In genomic region chr9:131623655-131624330, GRCh38 we compare ENCODE assay signal across 16 cellular contexts.
DNase-seq lines count a peak whose midpoint lies in the region; ATAC-seq and TF ChIP-seq lines count a peak whose summit lies in the region.
"Had no signal": no experiment of that assay in that cellular context is flagged by ENCODE, and none has a peak within 500 bp of the region (broad histone marks: within the 10 kb centered on the region; RNA-seq: fewer than 3 reads in every experiment).

No MANE protein-coding gene starts in this region.

- TF ChIP-seq POLR2A in stomach (IDR thresholded peaks at IDR 0.05), result no peak

- H3K27ac ChIP-seq in OCI-LY3 (ENCODE audit: low read length), result peak overlapping the region; percentile 98
- peak overlapping the region; percentile 91 for H3K27ac ChIP-seq in endodermal cell (ENCODE audit: low read depth, low read length)
- H3K27ac ChIP-seq in stomach, result peak overlapping the region in 3 of 5 donors; percentile 29 to 49 (median 46)

- H2AFZ ChIP-seq in OCI-LY3 (ENCODE audit: low read depth, low read length), result no peak overlapping the region

- peaks cover 82% of the 10 kb centered on the region for H3K79me2 ChIP-seq in OCI-LY3 (ENCODE audit: low read length)

- no peaks in the 10 kb centered on the region for H4K20me1 ChIP-seq in OCI-LY3 (ENCODE audit: insufficient read depth, low read length)

- no peak overlapping the region for H3K4me3 Mint-ChIP-seq in natural killer cell
- no peak overlapping the region for H3K4me3 Mint-ChIP-seq in natural killer cell treated with Interleukin-12 subunit alpha and Interleukin-12 subunit beta and Interleukin-15 and Interleukin-18, amount 100 ng/mL, for 72 hours
- H3K4me3 Mint-ChIP-seq in endodermal cell, result no peak overlapping the region
- no peak overlapping the region for H3K4me3 Mint-ChIP-seq in type B pancreatic cell
- H3K4me3 Mint-ChIP-seq: naive thymus-derived CD8-positive, alpha-beta T cell; stimulated activated naive CD8-positive, alpha-beta T cell treated with anti-CD3 and anti-CD28 coated beads, Interleukin-15, amount 100 ng/mL, for 72 hours had no signal

- TF ChIP-seq EP300 in stomach (IDR thresholded peaks at IDR 0.05), result no peak

- peak overlapping the region; percentile 41; the same call in 1 of the 2 replicates for H3K4me2 ChIP-seq in OCI-LY3 (ENCODE audit: low read length)

- intact Hi-C loops in natural killer cell (cut with micrococcal nuclease), result no loop called here
- intact Hi-C loops in stomach (cut with DNase I; ENCODE audit: low total_unique reads), result no loop called here

- H3K4me1 Mint-ChIP-seq in natural killer cell, result peaks cover 34 to 62% of the 10 kb centered on the region in 2 donors
- H3K4me1 Mint-ChIP-seq in natural killer cell treated with Interleukin-12 subunit alpha and Interleukin-12 subunit beta and Interleukin-15 and Interleukin-18, amount 100 ng/mL, for 72 hours (ENCODE audit: low read depth in 2 of 2), result peaks cover 37 to 44% of the 10 kb centered on the region in 2 donors
- H3K4me1 Mint-ChIP-seq in endodermal cell, result peaks cover 4% of the 10 kb centered on the region
- H3K4me1 Mint-ChIP-seq in type B pancreatic cell (ENCODE audit: unreplicated experiment), result peaks cover 25% of the 10 kb centered on the region

- 91 to 98% methylated on average over 12 to 14 of the region's 14 CpGs for WGBS in endodermal cell (ENCODE audit: insufficient coverage in 1 of 2, insufficient read length in 1 of 2), 2 experiments
- WGBS in stomach, 5 donors, result 87 to 97% (median 95%) methylated on average over 12 to 14 of the region's 14 CpGs

- H3K4me3 ChIP-seq in OCI-LY3 (ENCODE audit: low read length) (no peak overlapping the region), endodermal cell (ENCODE audit: low read length) (no peak overlapping the region), stomach (no peak overlapping the region)

- no peaks in the 10 kb centered on the region for H3K36me3 Mint-ChIP-seq in natural killer cell
- H3K36me3 Mint-ChIP-seq in natural killer cell treated with Interleukin-12 subunit alpha and Interleukin-12 subunit beta and Interleukin-15 and Interleukin-18, amount 100 ng/mL, for 72 hours, result peaks cover 2% of the 10 kb centered on the region
- H3K36me3 Mint-ChIP-seq in endodermal cell (ENCODE audit: low read depth), result peaks cover 71% of the 10 kb centered on the region
- H3K36me3 Mint-ChIP-seq in type B pancreatic cell, result peaks cover 18% of the 10 kb centered on the region

- H3K27me3 ChIP-seq in OCI-LY3 (ENCODE audit: low read depth, low read length) (no peaks in the 10 kb centered on the region), endodermal cell (ENCODE audit: control insufficient read depth, insufficient read depth, low read length, poor library complexity, severe bottlenecking) (no peaks in the 10 kb centered on the region), stomach (no peaks in the 10 kb centered on the region)

- DNase-seq in natural killer cell, result no peak
- no peak for DNase-seq in natural killer cell treated with Interleukin-12 subunit alpha and Interleukin-12 subunit beta and Interleukin-15 and Interleukin-18, amount 100 ng/mL, for 72 hours (ENCODE audit: low spot score)
- no peak for DNase-seq in endodermal cell
- no peak for DNase-seq in stomach
- DNase-seq in type B pancreatic cell (ENCODE audit: extremely low spot score, unreplicated experiment), result no peak
- DNase-seq in NCI-H146 treated with DMSO at 0.1 percent for 48 hours (lab: John Stamatoyannopoulos, UW; ENCODE audit: unreplicated experiment), result no peak
- DNase-seq: naive thymus-derived CD8-positive, alpha-beta T cell; NCI-H1436; NCI-H526 treated with DMSO at 0.1 percent for 48 hours; OCI-M1; SIG-M5; stimulated activated CD4-positive, alpha-beta T cell treated with anti-CD3 and anti-CD28 coated beads, Interleukin-1b, Interleukin-23, amount 100 ng/mL, for 48 hours; stimulated activated naive CD8-positive, alpha-beta T cell treated with anti-CD3 and anti-CD28 coated beads, Interleukin-15, amount 100 ng/mL, for 72 hours; trophoblast cell had no signal

- H3K4me1 ChIP-seq in OCI-LY3 (ENCODE audit: low read length) (peaks cover 91% of the 10 kb centered on the region), endodermal cell (ENCODE audit: control insufficient read depth, insufficient read depth, low read length) (no peaks in the 10 kb centered on the region), stomach (peaks cover 0 to 25% (median 0%) of the 10 kb centered on the region in 4 donors)

- H3K27me3 Mint-ChIP-seq in natural killer cell (ENCODE audit: low read depth in 2 of 2), result no peaks in the 10 kb centered on the region
- no peaks in the 10 kb centered on the region for H3K27me3 Mint-ChIP-seq in natural killer cell treated with Interleukin-12 subunit alpha and Interleukin-12 subunit beta and Interleukin-15 and Interleukin-18, amount 100 ng/mL, for 72 hours
- H3K27me3 Mint-ChIP-seq in endodermal cell (ENCODE audit: insufficient read depth), result no peaks in the 10 kb centered on the region
- H3K27me3 Mint-ChIP-seq in type B pancreatic cell, result no peaks in the 10 kb centered on the region
- H3K27me3 Mint-ChIP-seq: naive thymus-derived CD8-positive, alpha-beta T cell; stimulated activated naive CD8-positive, alpha-beta T cell treated with anti-CD3 and anti-CD28 coated beads, Interleukin-15, amount 100 ng/mL, for 72 hours had no signal

- H3K36me3 ChIP-seq in OCI-LY3 (replicated peaks; ENCODE audit: low read depth, low read length) (peaks cover 81% of the 10 kb centered on the region), endodermal cell (ENCODE audit: control insufficient read depth, insufficient read depth, low read length) (peaks cover 43% of the 10 kb centered on the region), stomach (peaks cover 65 to 98% (median 94%) of the 10 kb centered on the region in 4 donors)

- H3K27ac Mint-ChIP-seq in natural killer cell, result peak overlapping the region; percentile 90 to 92
- no peak overlapping the region for H3K27ac Mint-ChIP-seq in natural killer cell treated with Interleukin-12 subunit alpha and Interleukin-12 subunit beta and Interleukin-15 and Interleukin-18, amount 100 ng/mL, for 72 hours
- no peak overlapping the region for H3K27ac Mint-ChIP-seq in endodermal cell
- no peak overlapping the region for H3K27ac Mint-ChIP-seq in type B pancreatic cell

- ATAC-seq in natural killer cell, result no peak
- ATAC-seq in natural killer cell treated with Interleukin-12 subunit alpha and Interleukin-12 subunit beta and Interleukin-15 and Interleukin-18, amount 100 ng/mL, for 72 hours, result no peak
- ATAC-seq in HG03135 (IDR thresholded peaks at IDR 0.05; ENCODE audit: unreplicated experiment), result no peak
- ATAC-seq: naive thymus-derived CD8-positive, alpha-beta T cell; stimulated activated naive CD8-positive, alpha-beta T cell treated with anti-CD3 and anti-CD28 coated beads, Interleukin-15, amount 100 ng/mL, for 72 hours had no signal

- H3K9me3 ChIP-seq in OCI-LY3 (ENCODE audit: insufficient read depth, low read length) (no peaks in the 10 kb centered on the region), endodermal cell (ENCODE audit: control insufficient read depth, low read length) (no peaks in the 10 kb centered on the region), stomach (no peaks in the 10 kb centered on the region)

- H3K9me3 Mint-ChIP-seq in natural killer cell (no peaks in the 10 kb centered on the region), endodermal cell (no peaks in the 10 kb centered on the region), type B pancreatic cell (no peaks in the 10 kb centered on the region)
- H3K9me3 Mint-ChIP-seq in natural killer cell treated with Interleukin-12 subunit alpha and Interleukin-12 subunit beta and Interleukin-15 and Interleukin-18, amount 100 ng/mL, for 72 hours, result no peaks in the 10 kb centered on the region
- H3K9me3 Mint-ChIP-seq: naive thymus-derived CD8-positive, alpha-beta T cell; stimulated activated naive CD8-positive, alpha-beta T cell treated with anti-CD3 and anti-CD28 coated beads, Interleukin-15, amount 100 ng/mL, for 72 hours had no signal

- peak overlapping the region; percentile 37; the same call in 1 of the 2 replicates for H3K9ac ChIP-seq in OCI-LY3 (ENCODE audit: low read length)
- no peak overlapping the region for H3K9ac ChIP-seq in endodermal cell (ENCODE audit: extremely low read depth, low read length, poor library complexity, severe bottlenecking)

- no peak for TF ChIP-seq CTCF in natural killer cell (IDR thresholded peaks at IDR 0.05)
- no peak for TF ChIP-seq CTCF in OCI-LY3 (IDR thresholded peaks at IDR 0.05; ENCODE audit: low read depth, low read length)
- TF ChIP-seq CTCF in endodermal cell (conservative IDR thresholded peaks at IDR 0.05), result no peak
- no peak for TF ChIP-seq CTCF in stomach (IDR thresholded peaks at IDR 0.05)
- no peak for TF ChIP-seq CTCF in type B pancreatic cell (conservative IDR thresholded peaks at IDR 0.05)

Comparison
In these comparisons a context has a peak if more than half of its experiments do, and no peak if none do; other contexts are left out.
1. H3K27ac Mint-ChIP-seq: peak in natural killer cell (2 of 2); none in natural killer cell treated with Interleukin-12 subunit alpha and Interleukin-12 subunit beta and Interleukin-15 and Interleukin-18, amount 100 ng/mL, for 72 hours (0 of 2), endodermal cell (single experiment) and type B pancreatic cell (single experiment).
2. H3K27ac ChIP-seq: peak in every context shown above with its lines; median percentile 98 in OCI-LY3; 91 in endodermal cell; 46 in stomach.